ENCODE assay signal across 22 cellular contexts in the genomic region with DNA sequence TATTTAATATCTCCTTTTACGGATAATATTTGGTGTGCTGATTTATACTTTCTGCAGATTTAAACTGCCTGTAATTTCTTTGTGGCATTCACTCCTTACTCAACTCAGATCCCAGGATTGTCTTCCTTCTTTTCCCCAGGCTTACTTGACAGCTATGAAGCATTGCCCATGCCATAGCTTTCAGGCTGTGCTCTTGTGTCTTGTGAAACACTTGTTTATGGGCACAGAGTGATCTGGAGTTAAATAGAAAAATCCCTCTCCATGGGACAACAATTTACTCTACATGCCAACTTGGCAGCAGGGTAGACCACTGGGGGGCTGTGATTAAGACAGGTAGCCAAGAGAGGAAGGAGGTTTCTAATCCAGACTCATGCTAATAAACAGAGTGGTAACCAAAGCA. TPM values are rescaled to one million over a fixed set of nuclear protein-coding genes. Genes with fewer than 3 reads are reported as not detected.
A peak's percentile ranks its signal among the peaks of the same experiment; 100 is the strongest.
DNase-seq lines count a peak whose midpoint lies in the region; ATAC-seq and TF ChIP-seq lines count a peak whose summit lies in the region.
"Had no signal": no experiment of that assay in that cellular context is flagged by ENCODE, and none has a peak within 500 bp of the region (broad histone marks: within the 10 kb centered on the region; RNA-seq: fewer than 3 reads in every experiment).

No MANE protein-coding gene starts in this region.

- no peak overlapping the region for H2AFZ ChIP-seq in mammary epithelial cell (ENCODE audit: low read depth, low read length)
- H2AFZ ChIP-seq: hepatocyte had no signal

- H3K36me3 ChIP-seq in breast epithelium (no peaks in the 10 kb centered on the region), mammary epithelial cell (ENCODE audit: insufficient read depth, low read length) (no peaks in the 10 kb centered on the region), right lobe of liver (no peaks in the 10 kb centered on the region)

- peak overlapping the region; percentile 19 to 43 for H3K27ac ChIP-seq in breast epithelium
- H3K27ac ChIP-seq in mammary epithelial cell (ENCODE audit: insufficient read depth, low read depth, low read length) = no peak overlapping the region
- H3K27ac ChIP-seq in right lobe of liver = no peak overlapping the region
- H3K27ac ChIP-seq: foreskin keratinocyte had no signal

- WGBS in mammary epithelial cell (ENCODE audit: low coverage, missing lambda C conversion rate) = 80% methylated on average over 1 of the region's 1 CpG
- 80% methylated on average over 1 of the region's 1 CpG for WGBS in right lobe of liver (ENCODE audit: insufficient coverage, low coverage, low lambda C conversion rate, missing lambda C conversion rate)

- H3K27me3 ChIP-seq in breast epithelium (no peaks in the 10 kb centered on the region), mammary epithelial cell (ENCODE audit: insufficient read depth, low read length) (no peaks in the 10 kb centered on the region), right lobe of liver (no peaks in the 10 kb centered on the region)
- H3K27me3 ChIP-seq: foreskin keratinocyte, hepatocyte had no signal

- DNase-seq in breast epithelium (ENCODE audit: low spot score in 2 of 2) (no peak), mammary epithelial cell (no peak), fibroblast of mammary gland (ENCODE audit: low read depth) (peak; percentile 1), midbrain (lab: John Stamatoyannopoulos, UW) (peak; percentile 52), NCI-H187 (lab: John Stamatoyannopoulos, UW) (no peak), right lobe of liver (no peak)
- DNase-seq in activated effector memory CD4-positive, alpha-beta T cell treated with anti-CD3 and anti-CD28 coated beads, Interleukin-2, amount 50 U/mL, for 16 hours = no peak
- DNase-seq in stimulated activated CD4-positive, alpha-beta T cell treated with anti-CD3 and anti-CD28 coated beads, Interleukin-1b, Interleukin-23, amount 100 ng/mL, for 48 hours = no peak
- DNase-seq: activated CD4-positive, alpha-beta T cell treated with anti-CD3 and anti-CD28 coated beads for 4 hours; activated gamma-delta T cell treated with Interleukin-2 at 50 U/mL for 16 hours; activated T-cell treated with anti-CD3 and anti-CD28 coated beads, Interleukin-2, amount 50 U/mL, for 1 hour; CD4-positive, alpha-beta memory T cell; effector memory CD4-positive, alpha-beta T cell; foreskin keratinocyte; left colon; naive B cell; NCI-H1436 treated with DMSO at 0.1 percent for 48 hours; nucleus accumbens; OCI-M1; stimulated activated CD4-positive, alpha-beta T cell treated with anti-CD3 and anti-CD28 coated beads, Interleukin-4, amount 100 ng/mL, for 24 hours had no signal

- no peak for TF ChIP-seq CTCF in breast epithelium (IDR thresholded peaks at IDR 0.05)
- no peak for TF ChIP-seq CTCF in mammary epithelial cell (conservative IDR thresholded peaks at IDR 0.05 in 1 of 2, IDR thresholded peaks at IDR 0.05 in 1 of 2; ENCODE audit: extremely low read depth in 1 of 2, insufficient read depth in 1 of 2, low read depth in 1 of 2, low read length in 2 of 2)
- TF ChIP-seq CTCF in fibroblast of mammary gland (conservative IDR thresholded peaks at IDR 0.05; ENCODE audit: control insufficient read depth, insufficient read depth, low read depth, low read length) = no peak
- no peak for TF ChIP-seq CTCF in right lobe of liver (IDR thresholded peaks at IDR 0.05)

- H4K20me1 ChIP-seq in mammary epithelial cell (ENCODE audit: insufficient read depth, low read length) = no peaks in the 10 kb centered on the region

- in situ Hi-C loops in mammary epithelial cell (cut with MboI; ENCODE audit: low sequenced_read_pairs in 2 of 2) = no loop called here

- no peaks in the 10 kb centered on the region for H3K9me3 ChIP-seq in breast epithelium
- H3K9me3 ChIP-seq in mammary epithelial cell (replicated peaks; ENCODE audit: insufficient read depth, low read length) = no peaks in the 10 kb centered on the region
- H3K9me3 ChIP-seq in right lobe of liver = no peaks in the 10 kb centered on the region

- dilution Hi-C loops in mammary epithelial cell (cut with HindIII; ENCODE audit: low sequenced_read_pairs) = no loop called here

- ATAC-seq in right lobe of liver = no peak
- ATAC-seq: foreskin keratinocyte; left colon; stimulated activated memory B cell treated with anti-CD40 and anti-IgM and Interleukin-4, amounts not matched to agents 10 μg/mL and 1 μg/mL and 100 μg/mL, for 72 hours had no signal

- H3K4me3 ChIP-seq in breast epithelium (no peak overlapping the region), mammary epithelial cell (replicated peaks in 1 of 3; ENCODE audit: insufficient read depth in 1 of 3, low read depth in 2 of 3, low read length in 3 of 3) (no peak overlapping the region), fibroblast of mammary gland (ENCODE audit: control insufficient read depth, low read depth, low read length) (no peak overlapping the region), right lobe of liver (no peak overlapping the region)
- H3K4me3 ChIP-seq: hepatocyte had no signal

- no peak overlapping the region for H3K4me2 ChIP-seq in mammary epithelial cell (ENCODE audit: insufficient read depth, low read depth, low read length)
- H3K4me2 ChIP-seq: hepatocyte had no signal

- TF ChIP-seq POLR2A in breast epithelium (IDR thresholded peaks at IDR 0.05) (no peak), right lobe of liver (IDR thresholded peaks at IDR 0.05) (no peak)

- no peaks in the 10 kb centered on the region for H3K4me1 ChIP-seq in breast epithelium
- peaks cover 4% of the 10 kb centered on the region for H3K4me1 ChIP-seq in mammary epithelial cell (ENCODE audit: insufficient read depth, low read length)
- H3K4me1 ChIP-seq in right lobe of liver = no peaks in the 10 kb centered on the region

- CTCF ChIA-PET in mammary epithelial cell (lab: Charles Lee; ENCODE audit: low non-redundant PET) = no interaction called here

- no peak overlapping the region for H3K9ac ChIP-seq in mammary epithelial cell (ENCODE audit: insufficient read depth, low read length)

- no TSS peak for BruUV-seq in mammary epithelial cell (replicated peaks; lab: Mats Ljungman, UMichigan)

- peaks cover 2% of the 10 kb centered on the region for H3K79me2 ChIP-seq in mammary epithelial cell (ENCODE audit: insufficient read depth, low read length)

- intact Hi-C loops in breast epithelium (cut with DNase I; ENCODE audit: low total_unique reads) (no loop called here), mammary epithelial cell (cut with micrococcal nuclease) (no loop called here), right lobe of liver (cut with DNase I) (no loop called here)

RNA-seq across cellular contexts. Expression of gene PPP1R12B, which starts 57.4 kb away (rescaled TPM):
- total RNA-seq in breast epithelium (100 to 1,000 TPM in 1 of 3 donors, 10 to 100 TPM in 2; 76.4 to 123 (median 90.7) TPM), mammary epithelial cell (10 to 100 TPM; 13.5 to 42.0 TPM), right lobe of liver (10 to 100 TPM; 13.7 to 22.2 (median 16.6) TPM)
- 5.0 TPM for polyA plus RNA-seq in mammary epithelial cell
- polyA minus RNA-seq in mammary epithelial cell = 15.6 TPM

Comparison
In these comparisons a context has a peak if more than half of its experiments do, and no peak if none do; other contexts are left out.
1. H3K27ac ChIP-seq: peak in breast epithelium (2 of 2); none in mammary epithelial cell (single experiment) and right lobe of liver (0 of 3).
2. DNase-seq: peak in fibroblast of mammary gland (single experiment) and midbrain (single experiment); none in breast epithelium (0 of 2), mammary epithelial cell (single experiment), NCI-H187 (0 of 2), right lobe of liver (0 of 3), activated effector memory CD4-positive, alpha-beta T cell treated with anti-CD3 and anti-CD28 coated beads, Interleukin-2, amount 50 U/mL, for 16 hours (single experiment) and stimulated activated CD4-positive, alpha-beta T cell treated with anti-CD3 and anti-CD28 coated beads, Interleukin-1b, Interleukin-23, amount 100 ng/mL, for 48 hours (single experiment).